Comparison of ENCODE assay signal across 14 cellular contexts in the genomic region with DNA sequence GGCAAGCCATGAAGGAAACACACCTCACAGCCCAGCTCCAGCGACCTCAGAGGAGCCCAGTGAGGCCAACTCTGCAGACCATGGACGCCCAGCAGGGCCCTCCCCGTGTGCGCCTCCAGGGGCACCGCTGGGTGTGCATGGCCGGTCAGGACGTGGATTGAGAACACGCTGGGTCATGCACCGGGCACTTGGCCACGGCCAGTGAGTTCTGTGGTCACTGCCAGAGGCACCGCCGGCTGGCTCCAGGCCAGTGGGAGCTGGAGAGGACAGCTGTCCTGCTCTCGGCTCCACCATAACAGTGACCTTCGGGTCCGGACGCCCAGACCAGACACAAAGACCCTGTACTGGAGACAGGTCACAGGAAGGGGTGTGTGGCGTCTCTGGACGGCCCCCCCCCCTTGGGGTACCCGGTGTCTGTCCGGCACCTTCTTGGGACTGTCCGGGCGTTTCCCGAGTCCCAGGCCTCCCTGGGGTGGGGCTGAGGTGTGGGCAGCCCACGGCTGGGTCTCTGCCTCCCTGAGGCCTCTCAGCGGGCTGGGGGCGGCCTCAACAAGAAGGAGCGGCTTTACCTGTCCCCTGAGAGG. TPM values are rescaled to one million over a fixed set of nuclear protein-coding genes. Genes with fewer than 3 reads are reported as not detected.
DNase-seq lines count a peak whose midpoint lies in the region; ATAC-seq, FAIRE-seq and TF ChIP-seq lines count a peak whose summit lies in the region.
"Had no signal": no experiment of that assay in that cellular context is flagged by ENCODE, and none has a peak within 500 bp of the region (broad histone marks: within the 10 kb centered on the region; RNA-seq: fewer than 3 reads in every experiment).

No MANE protein-coding gene starts in this region.

- no peaks in the 10 kb centered on the region for H3K79me1 ChIP-seq in IMR-90 (ENCODE audit: low read depth in 1 of 2, low read length in 2 of 2)

- H3K18ac ChIP-seq in IMR-90 (ENCODE audit: low read depth, low read length), result no peak overlapping the region

- DNase-seq in IMR-90, result no peak
- peak; percentile 93 for DNase-seq in chondrocyte (ENCODE audit: low spot score)
- no peak for DNase-seq in HepG2 (ENCODE audit: low spot score)
- no peak for DNase-seq in NCI-H146 (lab: John Stamatoyannopoulos, UW)
- no peak for DNase-seq in NCI-H1105 (lab: John Stamatoyannopoulos, UW)
- DNase-seq in cortex of kidney (lab: John Stamatoyannopoulos, UW), result no peak
- DNase-seq: NCI-H226 had no signal

- peaks cover 3% of the 10 kb centered on the region; the same call in 1 of the 2 replicates for H3K9me1 ChIP-seq in IMR-90 (ENCODE audit: insufficient read depth, low read length)

- H4K8ac ChIP-seq in IMR-90 (ENCODE audit: low read depth in 2 of 2, low read length in 2 of 2), result no peak overlapping the region

- no peak overlapping the region for H3K27ac Mint-ChIP-seq in chondrocyte (ENCODE audit: unreplicated experiment)
- H3K27ac Mint-ChIP-seq: activated naive CD4-positive, alpha-beta T cell treated with anti-CD3 and anti-CD28 coated beads, Interleukin-2, amount 50 U/mL, for 72 hours; CD4-positive, alpha-beta memory T cell had no signal

- no peak overlapping the region for H2BK5ac ChIP-seq in IMR-90 (ENCODE audit: low read depth, low read length, poor library complexity, severe bottlenecking)

- H3K14ac ChIP-seq in IMR-90 (replicated peaks; ENCODE audit: low read depth, low read length), result no peak overlapping the region

- H3K4me1 Mint-ChIP-seq in chondrocyte (ENCODE audit: low read depth), result no peaks in the 10 kb centered on the region
- H3K4me1 Mint-ChIP-seq: CD4-positive, alpha-beta memory T cell had no signal

- no peaks in the 10 kb centered on the region for H3K36me3 ChIP-seq in IMR-90 (ENCODE audit: control insufficient read depth, insufficient read depth, low read length)
- H3K36me3 ChIP-seq in HepG2 (replicated peaks in 1 of 2; ENCODE audit: control insufficient read depth in 1 of 2, insufficient read depth in 2 of 2, low read length in 2 of 2), result no peaks in the 10 kb centered on the region
- H3K36me3 ChIP-seq in skeletal muscle satellite cell (ENCODE audit: insufficient read depth, low read length), result no peaks in the 10 kb centered on the region
- H3K36me3 ChIP-seq: ovary had no signal

- dilution Hi-C loops in IMR-90 (cut with HindIII; ENCODE audit: low sequenced_read_pairs, unreplicated experiment), result no loop called here

- TF ChIP-seq POLR2A in IMR-90 (IDR thresholded peaks at IDR 0.05; ENCODE audit: low read depth, low read length) (no peak), HepG2 (IDR thresholded peaks at IDR 0.05; ENCODE audit: insufficient read depth in 1 of 2, low read depth in 2 of 2, low read length in 2 of 2) (no peak)

- no peaks in the 10 kb centered on the region for H3K4me1 ChIP-seq in IMR-90 (ENCODE audit: control insufficient read depth, insufficient read depth, low read length)
- peaks cover 18% of the 10 kb centered on the region for H3K4me1 ChIP-seq in HepG2 (ENCODE audit: insufficient read depth, low read length)
- no peaks in the 10 kb centered on the region for H3K4me1 ChIP-seq in skeletal muscle satellite cell (ENCODE audit: control insufficient read depth, insufficient read depth, low read length)

- H2BK120ac ChIP-seq in IMR-90 (ENCODE audit: low read depth, low read length), result no peak overlapping the region

- no peak overlapping the region for H2AK9ac ChIP-seq in IMR-90 (replicated peaks; ENCODE audit: low read depth, low read length, poor library complexity)

- H3K9me3 ChIP-seq in IMR-90 (ENCODE audit: control insufficient read depth, insufficient read depth, low read length), result peaks cover 3% of the 10 kb centered on the region
- no peaks in the 10 kb centered on the region for H3K9me3 ChIP-seq in HepG2 (ENCODE audit: low read length)
- no peaks in the 10 kb centered on the region for H3K9me3 ChIP-seq in skeletal muscle satellite cell (replicated peaks; ENCODE audit: low read length)
- H3K9me3 ChIP-seq: ovary had no signal

- H3K27me3 Mint-ChIP-seq in chondrocyte (ENCODE audit: low read depth), result peaks cover 40% of the 10 kb centered on the region
- H3K27me3 Mint-ChIP-seq: CD4-positive, alpha-beta memory T cell had no signal

- H3K27ac ChIP-seq in IMR-90 (ENCODE audit: insufficient read depth, low read length) (no peak overlapping the region), HepG2 (ENCODE audit: extremely low read length, insufficient read depth, low read length) (no peak overlapping the region)
- H3K27ac ChIP-seq: ovary, PC-9 had no signal

- H3K56ac ChIP-seq in IMR-90 (ENCODE audit: extremely low read depth, insufficient read depth, low read length), result no peak overlapping the region

- H2AK5ac ChIP-seq in IMR-90 (ENCODE audit: low read depth, low read length), result no peak overlapping the region

- no peak overlapping the region for H2AFZ ChIP-seq in IMR-90 (replicated peaks; ENCODE audit: low read length, poor library complexity)
- H2AFZ ChIP-seq in HepG2 (ENCODE audit: low read length), result no peak overlapping the region
- H2AFZ ChIP-seq: PC-9 had no signal

- H4K91ac ChIP-seq in IMR-90 (ENCODE audit: insufficient read depth, low read depth, low read length), result no peak overlapping the region

- CTCF ChIA-PET in IMR-90 (lab: Yijun Ruan, JAX) (no interaction called here), HepG2 (lab: Yijun Ruan, JAX; ENCODE audit: low intra/inter-chr PET ratio, low total read pairs) (interaction anchor here (1.4 to 1.9 kb wide), 3 partner anchors 50 to 181 kb away, joined by 5 to 7 read pairs (median 6); no protein-coding TSS in a partner anchor)

- no peaks in the 10 kb centered on the region for H3K36me3 Mint-ChIP-seq in chondrocyte (ENCODE audit: low read depth)
- H3K36me3 Mint-ChIP-seq: activated naive CD4-positive, alpha-beta T cell treated with anti-CD3 and anti-CD28 coated beads, Interleukin-2, amount 50 U/mL, for 72 hours; CD4-positive, alpha-beta memory T cell had no signal

- no peak overlapping the region for H3K23ac ChIP-seq in IMR-90 (ENCODE audit: low read depth, low read length)

- TF ChIP-seq EP300 in HepG2 (IDR thresholded peaks at IDR 0.05; ENCODE audit: low read depth in 2 of 2, low read length in 2 of 2) (no peak), HepG2 (CRISPR knock-in tag; IDR thresholded peaks at IDR 0.05; ENCODE audit: borderline replicate concordance) (no peak)

- no peak overlapping the region for H3K4me3 Mint-ChIP-seq in chondrocyte (ENCODE audit: unreplicated experiment)
- H3K4me3 Mint-ChIP-seq: CD4-positive, alpha-beta memory T cell had no signal

- H3K4me3 ChIP-seq in IMR-90 (ENCODE audit: insufficient read depth, low read depth, low read length) (no peak overlapping the region), HepG2 (replicated peaks in 1 of 3; ENCODE audit: insufficient read depth in 1 of 3, low read depth in 2 of 3, low read length in 3 of 3) (peak overlapping the region in 1 of 3 experiments; percentile 21; a peak in 1 of 6 replicates), skeletal muscle satellite cell (ENCODE audit: low read length) (no peak overlapping the region)
- H3K4me3 ChIP-seq: ovary, PC-9 had no signal

- 50% methylated on average over 9 of the region's 27 CpGs; no CpG with 5 or more reads in 1 of the 2 experiments for WGBS in IMR-90 (ENCODE audit: extremely low coverage in 2 of 2, insufficient read length in 1 of 2), 2 experiments
- WGBS in HepG2 (ENCODE audit: low lambda C conversion rate), result 4% methylated on average over 12 of the region's 27 CpGs

- in situ Hi-C loops in IMR-90 (cut with MboI; ENCODE audit: low sequenced_read_pairs), result no loop called here
- in situ Hi-C loops in HepG2 (cut with HindIII; ENCODE audit: extremely low pct_ligation_motif_present, low pct_unique_long_range_greater_than_20kb), result no loop called here

- no peak overlapping the region for H3K4ac ChIP-seq in IMR-90 (ENCODE audit: low read depth, low read length)

- H3K9me3 Mint-ChIP-seq in chondrocyte (ENCODE audit: low read depth), result no peaks in the 10 kb centered on the region

- no peak overlapping the region for H2BK20ac ChIP-seq in IMR-90 (ENCODE audit: low read depth, low read length)

- H2BK15ac ChIP-seq in IMR-90 (ENCODE audit: low read depth, low read length), result no peak overlapping the region

- no peak overlapping the region for H4K5ac ChIP-seq in IMR-90 (ENCODE audit: low read depth, low read length)

- FAIRE-seq in HepG2 (lab: Jason Lieb, UNC), result no peak

- H3K4me2 ChIP-seq in IMR-90 (ENCODE audit: low read depth, low read length) (no peak overlapping the region), HepG2 (ENCODE audit: low read depth, low read length) (peak overlapping the region; percentile 46; the same call in 1 of the 2 replicates), skeletal muscle satellite cell (ENCODE audit: low read length) (peak overlapping the region; percentile 17)
- H3K4me2 ChIP-seq: PC-9 had no signal

- peaks cover 16% of the 10 kb centered on the region for H3K27me3 ChIP-seq in IMR-90 (ENCODE audit: control insufficient read depth, insufficient read depth, low read length)
- peaks cover 6 to 40% of the 10 kb centered on the region in 2 experiments for H3K27me3 ChIP-seq in HepG2 (ENCODE audit: control insufficient read depth in 1 of 2, insufficient read depth in 2 of 2, low read length in 2 of 2)
- H3K27me3 ChIP-seq in skeletal muscle satellite cell (ENCODE audit: control insufficient read depth, insufficient read depth, low read length), result peaks cover 43% of the 10 kb centered on the region
- H3K27me3 ChIP-seq: ovary had no signal

- POLR2A ChIA-PET in IMR-90 (lab: Charles Lee; ENCODE audit: unreplicated experiment) (no interaction called here), HepG2 (lab: Yijun Ruan, JAX) (no interaction called here)

- H3K9ac ChIP-seq in IMR-90 (ENCODE audit: low read depth, low read length) (no peak overlapping the region), HepG2 (ENCODE audit: insufficient read depth, low read depth, low read length) (no peak overlapping the region), skeletal muscle satellite cell (ENCODE audit: low read depth, low read length) (no peak overlapping the region)

- intact Hi-C loops in IMR-90 (cut with micrococcal nuclease), result loop anchor here (2.0 kb wide), 1 partner anchor 182 kb away; no protein-coding TSS in a partner anchor
- intact Hi-C loops in HepG2 (cut with micrococcal nuclease; ENCODE audit: unreplicated experiment), result no loop called here

- H4K20me1 ChIP-seq in IMR-90 (ENCODE audit: insufficient read depth, low read length) (no peaks in the 10 kb centered on the region), HepG2 (ENCODE audit: insufficient read depth, low read length) (no peaks in the 10 kb centered on the region)

- ATAC-seq in IMR-90 (ENCODE audit: low read depth) (peak; percentile 18; the same call in 1 of the 2 replicates), HepG2 (peak; percentile 69), GM21360 (IDR thresholded peaks at IDR 0.05; ENCODE audit: unreplicated experiment) (no peak)

- H3K79me2 ChIP-seq in HepG2 (ENCODE audit: insufficient read depth, low read length), result no peaks in the 10 kb centered on the region

- no TSS peak for BruUV-seq in IMR-90 (replicated peaks; lab: Mats Ljungman, UMichigan)
- BruUV-seq in HepG2 (replicated peaks; lab: Mats Ljungman, UMichigan), result no TSS peak

- TF ChIP-seq CTCF in IMR-90 (conservative IDR thresholded peaks at IDR 0.05; ENCODE audit: low read depth, low read length) (no peak), chondrocyte (IDR thresholded peaks at IDR 0.05) (no peak), HepG2 (CRISPR knock-in tag; IDR thresholded peaks at IDR 0.05) (no peak)

- TF ChIP-seq RAD21 in IMR-90 (IDR thresholded peaks at IDR 0.05; ENCODE audit: low read length), result no peak
- TF ChIP-seq RAD21 in HepG2 (CRISPR knock-in tag; IDR thresholded peaks at IDR 0.05), result no peak

RNA-seq across cellular contexts. Expression of a gene that starts 50.4 kb away (rescaled TPM):
- total RNA-seq in IMR-90 (2012; rRNA removed) (not detected in 2 replicates), chondrocyte (not detected in 3 replicates), HepG2 (2016; rRNA removed; fragmentation: Illumina TruSeq; extraction: Trizol) (not detected in 2 replicates)
- polyA plus RNA-seq in IMR-90 (2012; rRNA removed) (not detected in 2 replicates), HepG2 (2011; rRNA removed) (not detected in 2 replicates)
- polyA plus RNA-seq in IMR-90 (2012; cell fraction: cytosol; rRNA removed), result not detected in 2 replicates
- not detected in 2 replicates for polyA plus RNA-seq in IMR-90 (2012; cell fraction: nucleus; rRNA removed; ENCODE audit: low replicate concordance)
- not detected in 2 replicates for total RNA-seq in HepG2 (2016; cell fraction: cytosol; rRNA removed; fragmentation: Illumina TruSeq; extraction: Trizol; ENCODE audit: low read depth)
- not detected in 2 replicates for total RNA-seq in HepG2 (2016; cell fraction: insoluble cytoplasmic fraction; rRNA removed; fragmentation: Illumina TruSeq; extraction: Trizol)
- total RNA-seq in HepG2 (2016; cell fraction: membrane; rRNA removed; fragmentation: Illumina TruSeq; extraction: Trizol), result not detected in 2 replicates
- not detected in 2 replicates for total RNA-seq in HepG2 (2016; cell fraction: nucleus; rRNA removed; fragmentation: Illumina TruSeq; extraction: Trizol)
- not detected in 2 replicates for polyA plus RNA-seq in HepG2 (2011; cell fraction: cytosol; rRNA removed)
- polyA plus RNA-seq in HepG2 (2011; cell fraction: nucleus; rRNA removed), result not detected in 2 replicates
- 0.52 and 1.5 TPM in 2 replicates for polyA plus RNA-seq in HepG2 (2012)
- not detected in 2 replicates for polyA plus RNA-seq in HepG2 (2016; cell fraction: cytosol; fragmentation: Illumina TruSeq; extraction: Trizol; ENCODE audit: low read depth)
- polyA plus RNA-seq in HepG2 (2016; cell fraction: insoluble cytoplasmic fraction; fragmentation: Illumina TruSeq; extraction: Trizol; ENCODE audit: low read depth), result not detected in 2 replicates
- polyA plus RNA-seq in HepG2 (2016; cell fraction: membrane; fragmentation: Illumina TruSeq; extraction: Trizol; ENCODE audit: low read depth), result not detected in 2 replicates
- not detected in 2 replicates for polyA plus RNA-seq in HepG2 (2016; cell fraction: nucleus; fragmentation: Illumina TruSeq; extraction: Trizol; ENCODE audit: insufficient read depth, low read depth)
- not detected in 2 replicates for polyA minus RNA-seq in HepG2 (2011; rRNA and poly(A)+ RNA removed; ENCODE audit: low replicate concordance)
- not detected in 2 replicates for polyA minus RNA-seq in HepG2 (2011; cell fraction: cytosol; rRNA and poly(A)+ RNA removed)
- not detected in 2 replicates for polyA minus RNA-seq in HepG2 (2011; cell fraction: nucleus; rRNA and poly(A)+ RNA removed)
- total RNA-seq in skeletal muscle satellite cell (2012; rRNA removed), result under 0.01 TPM in 1 of 2 replicates, not detected in the other
- total RNA-seq: activated naive CD4-positive, alpha-beta T cell treated with anti-CD3 and anti-CD28 coated beads, Interleukin-2, amount 50 U/mL, for 72 hours; CD4-positive, alpha-beta memory T cell; ovary; PC-9; temporal lobe had no signal
- polyA plus RNA-seq: ovary had no signal
